ENCODE assay signal across 1 cellular context in the genomic region with DNA sequence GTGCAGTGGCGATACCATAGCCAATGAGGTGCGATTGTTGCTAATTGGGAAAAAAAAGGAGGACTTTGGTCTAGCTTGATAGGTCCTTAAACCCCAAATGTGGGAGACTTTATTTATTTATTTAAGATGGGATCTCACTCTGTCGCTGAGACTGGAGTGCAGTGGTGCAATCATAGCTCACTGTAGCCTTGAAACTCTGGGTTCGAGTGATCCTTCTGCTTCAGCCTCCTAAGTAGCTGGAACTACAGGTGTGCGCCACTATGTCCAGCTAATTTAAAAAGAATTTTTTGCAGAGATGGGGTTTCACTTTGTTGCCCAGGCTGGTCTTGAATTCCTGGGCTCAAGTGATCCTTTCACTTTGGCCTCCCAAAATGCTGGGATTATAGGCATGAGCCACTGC.
TF ChIP-seq lines count a peak whose summit lies in the region.

No MANE protein-coding gene starts in this region.

TF ChIP-seq in H1, 55 proteins besides CTCF, POLR2A, EP300 and RAD21:
- TF ChIP-seq KDM1A (IDR thresholded peaks at IDR 0.05; ENCODE audit: borderline replicate concordance, low read length) = no peak
- TF ChIP-seq TAF1 (IDR thresholded peaks at IDR 0.05; ENCODE audit: low read depth, low read length) = no peak
- TF ChIP-seq BCL11A (IDR thresholded peaks at IDR 0.05; ENCODE audit: low read depth in 2 of 2, low read length in 2 of 2) = no peak
- no peak for TF ChIP-seq JUN (IDR thresholded peaks at IDR 0.05; ENCODE audit: low read depth, low read length)
- no peak for TF ChIP-seq CREB1 (IDR thresholded peaks at IDR 0.05)
- no peak for TF ChIP-seq SRF (IDR thresholded peaks at IDR 0.05; ENCODE audit: low read depth, low read length)
- no peak for TF ChIP-seq KDM4A (IDR thresholded peaks at IDR 0.05; ENCODE audit: low read depth, low read length, severe bottlenecking)
- TF ChIP-seq SUZ12 (IDR thresholded peaks at IDR 0.05; ENCODE audit: low read length) = no peak
- TF ChIP-seq SIX5 (IDR thresholded peaks at IDR 0.05; ENCODE audit: low read depth, low read length) = no peak
- TF ChIP-seq CBX5 (IDR thresholded peaks at IDR 0.05; ENCODE audit: low read depth, low read length) = no peak
- TF ChIP-seq CHD1 (IDR thresholded peaks at IDR 0.05; ENCODE audit: low read depth, low read length) = no peak
- TF ChIP-seq SIN3A (conservative IDR thresholded peaks at IDR 0.05 in 1 of 2, IDR thresholded peaks at IDR 0.05 in 1 of 2; ENCODE audit: low read depth in 1 of 2, low read length in 2 of 2) = no peak
- TF ChIP-seq BRCA1 (IDR thresholded peaks at IDR 0.05; ENCODE audit: low read depth, low read length) = no peak
- no peak for TF ChIP-seq ATF3 (IDR thresholded peaks at IDR 0.05; ENCODE audit: insufficient read depth, low read depth, low read length)
- no peak for TF ChIP-seq FOSL1 (IDR thresholded peaks at IDR 0.05; ENCODE audit: insufficient read depth, low read depth, low read length)
- no peak for TF ChIP-seq RFX5 (IDR thresholded peaks at IDR 0.05; ENCODE audit: borderline replicate concordance, low read depth, low read length)
- no peak for TF ChIP-seq HDAC6 (IDR thresholded peaks at IDR 0.05; ENCODE audit: low read depth, low read length)
- no peak for TF ChIP-seq EGR1 (IDR thresholded peaks at IDR 0.05; ENCODE audit: borderline replicate concordance, low read depth, low read length)
- TF ChIP-seq POLR2AphosphoS5 (IDR thresholded peaks at IDR 0.05; ENCODE audit: low read depth, low read length) = no peak
- no peak for TF ChIP-seq GTF2F1 (IDR thresholded peaks at IDR 0.05; ENCODE audit: borderline replicate concordance, low read depth, low read length)
TF ChIP-seq in H1: peak in this region for 0.
